24 cellular contexts compared by ENCODE assay signal in genomic region chr5:107870984-107871383, GRCh38.
A peak's percentile ranks its signal among the peaks of the same experiment; 100 is the strongest.
DNase-seq lines count a peak whose midpoint lies in the region; ATAC-seq, FAIRE-seq and TF ChIP-seq lines count a peak whose summit lies in the region.
"Had no signal": no experiment of that assay in that cellular context is flagged by ENCODE, and none has a peak within 500 bp of the region (broad histone marks: within the 10 kb centered on the region; RNA-seq: fewer than 3 reads in every experiment).

No MANE protein-coding gene starts in this region.

- H3K4me2 ChIP-seq in GM12878 (ENCODE audit: control insufficient read depth, insufficient read depth): no peak overlapping the region
- H3K4me2 ChIP-seq in Karpas-422 (ENCODE audit: low read depth, low read length, poor library complexity, severe bottlenecking): no peak overlapping the region
- H3K4me2 ChIP-seq: BLaER1 treated with 17β-estradiol and CSF1 and Interleukin-3, amounts not matched to agents 10 nM and 100 nM had no signal

- H3K9me3 ChIP-seq in GM12878 (replicated peaks; ENCODE audit: control insufficient read depth, insufficient read depth, low read length): no peaks in the 10 kb centered on the region
- H3K9me3 ChIP-seq in Karpas-422 (ENCODE audit: low read length): no peaks in the 10 kb centered on the region
- H3K9me3 ChIP-seq: BLaER1 treated with 17β-estradiol and CSF1 and Interleukin-3, amounts not matched to agents 10 nM and 100 nM; Caco-2 had no signal

- FAIRE-seq in GM12878 (lab: Jason Lieb, UNC): no peak
- FAIRE-seq: A204.1, D721Med, G401.6, GM12892, GM18507, GM19239 had no signal

- TF ChIP-seq RAD21 in GM12878 (IDR thresholded peaks at IDR 0.05; ENCODE audit: insufficient read depth, low read depth, low read length): no peak

- H3K79me2 ChIP-seq in GM12878 (ENCODE audit: control insufficient read depth, insufficient read depth, low read length): no peaks in the 10 kb centered on the region
- no peaks in the 10 kb centered on the region for H3K79me2 ChIP-seq in Karpas-422 (ENCODE audit: low read length)

- H2AFZ ChIP-seq in GM12878 (ENCODE audit: control insufficient read depth, low read depth, low read length) (peak overlapping the region; percentile 15), Karpas-422 (ENCODE audit: low read length) (no peak overlapping the region)

- no peak for TF ChIP-seq POLR2A in GM12878 (IDR thresholded peaks at IDR 0.05; ENCODE audit: low read depth, low read length)

- CTCF ChIA-PET in GM12878 (lab: Yijun Ruan, JAX): no interaction called here

- peak; percentile 54 for ATAC-seq in HG02852 (IDR thresholded peaks at IDR 0.05; ENCODE audit: unreplicated experiment)
- ATAC-seq in HG02885 (IDR thresholded peaks at IDR 0.05; ENCODE audit: poor library complexity, unreplicated experiment): peak; percentile 64
- no peak for ATAC-seq in GM12878
- ATAC-seq: CD8-positive, alpha-beta T cell had no signal

- BruUV-seq in GM12878 (replicated peaks; lab: Mats Ljungman, UMichigan): no TSS peak

- POLR2A ChIA-PET in GM12878 (lab: Charles Lee): no interaction called here

- TF ChIP-seq CTCF in GM12878 (IDR thresholded peaks at IDR 0.05 in 2 of 3, conservative IDR thresholded peaks at IDR 0.05 in 1 of 3; ENCODE audit: control insufficient read depth in 2 of 3, extremely low read depth in 1 of 3, insufficient read depth in 1 of 3, low read depth in 3 of 3, low read length in 3 of 3): no peak

- intact Hi-C loops in GM12878 (cut with micrococcal nuclease; ENCODE audit: unreplicated experiment): no loop called here

- no peaks in the 10 kb centered on the region for H3K9me2 ChIP-seq in Karpas-422 (replicated peaks; ENCODE audit: insufficient read depth, low read length)

- WGBS in GM12878 (ENCODE audit: insufficient coverage, insufficient replicate concordance, low lambda C conversion rate, missing lambda C conversion rate): 37% methylated on average over 5 of the region's 5 CpGs

- in situ Hi-C loops in GM12878 (cut with MboI): no loop called here

- H3K9ac ChIP-seq in GM12878 (ENCODE audit: control insufficient read depth, insufficient read depth, low read length): no peak overlapping the region
- no peak overlapping the region for H3K9ac ChIP-seq in Karpas-422 (ENCODE audit: low read length)
- H3K9ac ChIP-seq: BLaER1 treated with 17β-estradiol and CSF1 and Interleukin-3, amounts not matched to agents 10 nM and 100 nM had no signal

- peaks cover 5% of the 10 kb centered on the region for H3K4me1 ChIP-seq in GM12878 (ENCODE audit: control insufficient read depth, insufficient read depth, low read length)
- H3K4me1 ChIP-seq in Karpas-422 (ENCODE audit: low read length): 0 out of 2 replicates have a peak, but pooled peaks cover 3% of the 10 kb centered on the region
- H3K4me1 ChIP-seq: BLaER1 treated with 17β-estradiol and CSF1 and Interleukin-3, amounts not matched to agents 10 nM and 100 nM; Caco-2 had no signal

- H3K4me3 ChIP-seq in GM12878 (no peak overlapping the region), Karpas-422 (ENCODE audit: low read length) (no peak overlapping the region)
- H3K4me3 ChIP-seq: BLaER1 treated with 17β-estradiol and CSF1 and Interleukin-3, amounts not matched to agents 10 nM and 100 nM had no signal

- H3K27me3 ChIP-seq in GM12878 (replicated peaks in 1 of 2; ENCODE audit: control insufficient read depth in 2 of 2, insufficient read depth in 2 of 2, low read length in 1 of 2): no peaks in the 10 kb centered on the region
- no peaks in the 10 kb centered on the region for H3K27me3 ChIP-seq in Karpas-422 (ENCODE audit: low read length)
- H3K27me3 ChIP-seq: BLaER1 treated with 17β-estradiol and CSF1 and Interleukin-3, amounts not matched to agents 10 nM and 100 nM had no signal

- TF ChIP-seq EP300 in GM12878 (IDR thresholded peaks at IDR 0.05; ENCODE audit: borderline replicate concordance in 1 of 2, control insufficient read depth in 1 of 2, low read depth in 2 of 2, low read length in 2 of 2): no peak

- RAD21 ChIA-PET in GM12878 (lab: Charles Lee; ENCODE audit: unreplicated experiment): no interaction called here

- no peaks in the 10 kb centered on the region for H3K36me3 ChIP-seq in GM12878 (ENCODE audit: control insufficient read depth in 2 of 2, insufficient read depth in 2 of 2, low read length in 1 of 2)
- no peaks in the 10 kb centered on the region for H3K36me3 ChIP-seq in Karpas-422 (ENCODE audit: insufficient read depth, low read length)
- H3K36me3 ChIP-seq: BLaER1 treated with 17β-estradiol and CSF1 and Interleukin-3, amounts not matched to agents 10 nM and 100 nM had no signal

- H3K27ac ChIP-seq in GM12878 (ENCODE audit: control insufficient read depth, insufficient read depth): no peak overlapping the region
- no peak overlapping the region for H3K27ac ChIP-seq in Karpas-422 (ENCODE audit: low read length)
- H3K27ac ChIP-seq: BLaER1 treated with 17β-estradiol and CSF1 and Interleukin-3, amounts not matched to agents 10 nM and 100 nM; C4-2B had no signal

- H4K20me1 ChIP-seq in GM12878 (ENCODE audit: control insufficient read depth, insufficient read depth): no peaks in the 10 kb centered on the region
- H4K20me1 ChIP-seq in Karpas-422 (ENCODE audit: insufficient read depth, low read depth, low read length): no peaks in the 10 kb centered on the region
- H4K20me1 ChIP-seq: BLaER1 treated with 17β-estradiol and CSF1 and Interleukin-3, amounts not matched to agents 10 nM and 100 nM had no signal

- SMC1A ChIA-PET in GM12878 (lab: Charles Lee; ENCODE audit: uncharacterized antibody, unreplicated experiment): interaction anchor here (1.9 kb wide), 1 partner anchor 10 kb away, joined by 8 read pairs; no protein-coding TSS in a partner anchor

- DNase-seq in GM12878 (ENCODE audit: low read depth, low spot score) (no peak), Karpas-422 (no peak), NAMALWA (ENCODE audit: low spot score) (no peak), kidney tubule cell (ENCODE audit: low spot score) (no peak), AG08396 (ENCODE audit: low spot score) (no peak)
- DNase-seq: 8988T; ACHN; AML-193; Caco-2; Calu3; CD4-positive, alpha-beta T cell; CD8-positive, alpha-beta T cell; DMS79 treated with DMSO at 0.1 percent for 48 hours; GF-D8 had no signal

TF ChIP-seq in GM12878, 131 proteins besides CTCF, POLR2A, EP300 and RAD21 (continues in another document):
- TF ChIP-seq ZBTB4 (CRISPR knock-in tag; IDR thresholded peaks at IDR 0.05) (no peak), FOXK2 (IDR thresholded peaks at IDR 0.05) (no peak), WRNIP1 (IDR thresholded peaks at IDR 0.05; ENCODE audit: borderline replicate concordance, low read depth, low read length) (no peak), PBX3 (IDR thresholded peaks at IDR 0.05; ENCODE audit: insufficient replicate concordance, low read depth, low read length) (no peak), PKNOX1 (IDR thresholded peaks at IDR 0.05) (no peak), CHD2 (IDR thresholded peaks at IDR 0.05; ENCODE audit: borderline replicate concordance, low read depth, low read length) (no peak), IKZF2 (IDR thresholded peaks at IDR 0.05) (no peak), NR2C2 (IDR thresholded peaks at IDR 0.05; ENCODE audit: borderline replicate concordance, control insufficient read depth, insufficient read length, low read depth) (no peak), NBN (IDR thresholded peaks at IDR 0.05) (no peak), CEBPB (IDR thresholded peaks at IDR 0.05; ENCODE audit: borderline replicate concordance in 1 of 2, low read depth in 2 of 2, low read length in 2 of 2) (no peak), ZSCAN29 (IDR thresholded peaks at IDR 0.05) (no peak), PML (IDR thresholded peaks at IDR 0.05; ENCODE audit: low read length) (no peak), ESRRA (IDR thresholded peaks at IDR 0.05; ENCODE audit: low read length) (no peak), NR2C1 (IDR thresholded peaks at IDR 0.05) (no peak), IKZF1 (conservative IDR thresholded peaks at IDR 0.05) (no peak)
